Comparison of ENCODE assay signal across 17 cellular contexts in genomic region chr4:130210871-130211270, GRCh38.
DNase-seq lines count a peak whose midpoint lies in the region; ATAC-seq lines count a peak whose summit lies in the region.
"Had no signal": no experiment of that assay in that cellular context is flagged by ENCODE, and none has a peak within 500 bp of the region (broad histone marks: within the 10 kb centered on the region; RNA-seq: fewer than 3 reads in every experiment).

No MANE protein-coding gene starts in this region.

- H3K36me3 ChIP-seq in HUES48 (ENCODE audit: control insufficient read depth, insufficient read depth, low read length), result no peaks in the 10 kb centered on the region
- H3K36me3 ChIP-seq: Peyer's patch had no signal

- H3K9ac ChIP-seq in HUES48 (ENCODE audit: low read depth, low read length), result no peak overlapping the region
- H3K9ac ChIP-seq: parathyroid adenoma had no signal

- no peaks in the 10 kb centered on the region for H3K27me3 ChIP-seq in HUES48 (ENCODE audit: control insufficient read depth, insufficient read depth, low read length)
- H3K27me3 ChIP-seq: Peyer's patch had no signal

- DNase-seq in COR-L47 (lab: John Stamatoyannopoulos, UW) (peak; percentile 3), astrocyte of the hippocampus (ENCODE audit: low read depth, low spot score) (peak; percentile 78), kidney tubule cell (ENCODE audit: low spot score) (peak; percentile 1), SHP77 (lab: John Stamatoyannopoulos, UW) (no peak), NCI-H446 treated with DMSO at 0.1 percent for 48 hours (lab: John Stamatoyannopoulos, UW) (no peak)
- DNase-seq: activated CD8-positive, alpha-beta memory T cell treated with anti-CD3 and anti-CD28 coated beads for 24 hours; activated naive CD4-positive, alpha-beta T cell treated with anti-CD3 and anti-CD28 coated beads, Interleukin-2, amount 50 U/mL, for 16 hours; CD4-positive, alpha-beta T cell; hippocampal formation; NCI-H2029; Peyer's patch; stimulated activated CD4-positive, alpha-beta T cell treated with anti-CD3 and anti-CD28 coated beads, Interleukin-4, amount 100 ng/mL, for 24 hours had no signal

- H3K27ac ChIP-seq in HUES48 (ENCODE audit: low read depth, low read length), result peak overlapping the region; percentile 35
- H3K27ac ChIP-seq: parathyroid adenoma, Peyer's patch had no signal

- 0 out of 2 replicates have a peak, but pooled peaks cover 3% of the 10 kb centered on the region for H3K4me1 ChIP-seq in HUES48 (ENCODE audit: control insufficient read depth, insufficient read depth, low read length)
- H3K4me1 ChIP-seq: parathyroid adenoma, Peyer's patch had no signal

- no peak overlapping the region for H3K4me3 ChIP-seq in HUES48 (ENCODE audit: low read depth, low read length)
- H3K4me3 ChIP-seq: K562, Peyer's patch had no signal

- ATAC-seq in HG02852 (IDR thresholded peaks at IDR 0.05; ENCODE audit: unreplicated experiment), result no peak
- ATAC-seq in GM21381 (IDR thresholded peaks at IDR 0.05; ENCODE audit: unreplicated experiment), result no peak
- ATAC-seq: K562 had no signal

- no peaks in the 10 kb centered on the region for H3K9me3 ChIP-seq in HUES48 (ENCODE audit: control insufficient read depth, insufficient read depth, low read length)
- H3K9me3 ChIP-seq: Peyer's patch had no signal

Comparison
In these comparisons a context has a peak if more than half of its experiments do, and no peak if none do; other contexts are left out.
1. DNase-seq: peak in COR-L47 (single experiment), astrocyte of the hippocampus (single experiment) and kidney tubule cell (single experiment); none in SHP77 (0 of 2) and NCI-H446 treated with DMSO at 0.1 percent for 48 hours (single experiment).